In genomic region chr13:73216381-73216831, GRCh38 we compare ENCODE assay signal across 18 cellular contexts.
A peak's percentile ranks its signal among the peaks of the same experiment; 100 is the strongest.
DNase-seq lines count a peak whose midpoint lies in the region; TF ChIP-seq lines count a peak whose summit lies in the region.
"Had no signal": no experiment of that assay in that cellular context is flagged by ENCODE, and none has a peak within 500 bp of the region (broad histone marks: within the 10 kb centered on the region; RNA-seq: fewer than 3 reads in every experiment).

No MANE protein-coding gene starts in this region.

- intact Hi-C loops in spleen (cut with DNase I; ENCODE audit: low total_unique reads): no loop called here
- intact Hi-C loops in activated naive CD4-positive, alpha-beta T cell treated with anti-CD3 and anti-CD28 coated beads for 36 hours (cut with micrococcal nuclease): no loop called here

- H3K4me2 ChIP-seq in BLaER1: peak overlapping the region; percentile 35
- peak overlapping the region; percentile 35 for H3K4me2 ChIP-seq in skeletal muscle satellite cell (ENCODE audit: low read length)

- no peaks in the 10 kb centered on the region for H3K36me3 Mint-ChIP-seq in nephron progenitor cell (ENCODE audit: low read depth)
- H3K36me3 Mint-ChIP-seq in endothelial cell (ENCODE audit: low read depth, unreplicated experiment): no peaks in the 10 kb centered on the region
- H3K36me3 Mint-ChIP-seq in activated naive CD4-positive, alpha-beta T cell treated with anti-CD3 and anti-CD28 coated beads for 36 hours (ENCODE audit: low read depth): no peaks in the 10 kb centered on the region
- H3K36me3 Mint-ChIP-seq: activated naive CD4-positive, alpha-beta T cell treated with anti-CD3 and anti-CD28 coated beads, Interleukin-2, amount 10 ng/mL, durations not matched to agents 7 days and 5 days had no signal

- H3K4me1 Mint-ChIP-seq in nephron progenitor cell: no peaks in the 10 kb centered on the region
- H3K4me1 Mint-ChIP-seq in endothelial cell (ENCODE audit: unreplicated experiment): no peaks in the 10 kb centered on the region
- peaks cover 9% of the 10 kb centered on the region for H3K4me1 Mint-ChIP-seq in activated naive CD4-positive, alpha-beta T cell treated with anti-CD3 and anti-CD28 coated beads for 36 hours (ENCODE audit: low read depth)
- H3K4me1 Mint-ChIP-seq: B cell had no signal

- H3K4me3 ChIP-seq in BLaER1: no peak overlapping the region
- H3K4me3 ChIP-seq in fibroblast of mammary gland (ENCODE audit: control insufficient read depth, low read depth, low read length): no peak overlapping the region
- H3K4me3 ChIP-seq in skeletal muscle satellite cell (ENCODE audit: low read length): no peak overlapping the region
- H3K4me3 ChIP-seq in spleen: no peak overlapping the region

- DNase-seq in M059J (ENCODE audit: low read depth) (peak; percentile 55), fibroblast of mammary gland (ENCODE audit: low read depth) (peak; percentile 65), nephron progenitor cell (no peak), endothelial cell (ENCODE audit: low spot score) (no peak), spleen (no peak)
- DNase-seq in activated naive CD4-positive, alpha-beta T cell treated with anti-CD3 and anti-CD28 coated beads for 36 hours: no peak
- DNase-seq: activated CD4-positive, alpha-beta T cell treated with anti-CD3 and anti-CD28 coated beads for 48 hours; activated CD8-positive, alpha-beta memory T cell treated with anti-CD3 and anti-CD28 coated beads, Interleukin-2, amount 50 U/mL, for 4 hours; activated naive CD4-positive, alpha-beta T cell treated with anti-CD3 and anti-CD28 coated beads, Interleukin-2, amount 10 ng/mL, durations not matched to agents 7 days and 5 days; foreskin keratinocyte; left ventricle myocardium superior; NCI-H2029; NCI-H526 treated with DMSO at 0.1 percent for 48 hours; OCI-M1 had no signal

- TF ChIP-seq CTCF in fibroblast of mammary gland (conservative IDR thresholded peaks at IDR 0.05; ENCODE audit: control insufficient read depth, insufficient read depth, low read depth, low read length) (no peak), nephron progenitor cell (IDR thresholded peaks at IDR 0.05) (no peak), endothelial cell (IDR thresholded peaks at IDR 0.05; ENCODE audit: unreplicated experiment) (no peak), spleen (IDR thresholded peaks at IDR 0.05 in 8 of 11, conservative IDR thresholded peaks at IDR 0.05 in 3 of 11) (no peak)

- H3K27me3 Mint-ChIP-seq in nephron progenitor cell (ENCODE audit: low read depth, poor library complexity) (peaks cover 14% of the 10 kb centered on the region), endothelial cell (ENCODE audit: unreplicated experiment) (no peaks in the 10 kb centered on the region)
- no peaks in the 10 kb centered on the region for H3K27me3 Mint-ChIP-seq in activated naive CD4-positive, alpha-beta T cell treated with anti-CD3 and anti-CD28 coated beads for 36 hours (ENCODE audit: low read depth)
- H3K27me3 Mint-ChIP-seq: B cell had no signal

- H4K20me1 ChIP-seq in BLaER1: no peaks in the 10 kb centered on the region

- H3K27ac Mint-ChIP-seq in nephron progenitor cell (no peak overlapping the region), endothelial cell (ENCODE audit: unreplicated experiment) (no peak overlapping the region)
- H3K27ac Mint-ChIP-seq in activated naive CD4-positive, alpha-beta T cell treated with anti-CD3 and anti-CD28 coated beads for 36 hours: no peak overlapping the region
- H3K27ac Mint-ChIP-seq: activated naive CD4-positive, alpha-beta T cell treated with anti-CD3 and anti-CD28 coated beads, Interleukin-2, amount 10 ng/mL, durations not matched to agents 7 days and 5 days; B cell; stimulated activated naive CD8-positive, alpha-beta T cell treated with anti-CD3 and anti-CD28 coated beads, Interleukin-15, Interleukin-2, amounts not matched to agents 100 ng/mL and 50 ng/mL, for 24 hours had no signal

- CTCF ChIA-PET in activated naive CD4-positive, alpha-beta T cell treated with anti-CD3 and anti-CD28 coated beads for 36 hours (lab: Charles Lee): no interaction called here

- no peak overlapping the region for H3K27ac ChIP-seq in BLaER1
- no peak overlapping the region for H3K27ac ChIP-seq in spleen
- H3K27ac ChIP-seq: foreskin keratinocyte had no signal

- H3K27me3 ChIP-seq in BLaER1: no peaks in the 10 kb centered on the region
- no peaks in the 10 kb centered on the region for H3K27me3 ChIP-seq in skeletal muscle satellite cell (ENCODE audit: control insufficient read depth, insufficient read depth, low read length)
- H3K27me3 ChIP-seq in spleen (replicated peaks in 1 of 7): no peaks in the 10 kb centered on the region
- H3K27me3 ChIP-seq: foreskin keratinocyte had no signal

- H3K4me3 Mint-ChIP-seq in nephron progenitor cell: no peak overlapping the region
- no peak overlapping the region for H3K4me3 Mint-ChIP-seq in endothelial cell (ENCODE audit: unreplicated experiment)
- no peak overlapping the region for H3K4me3 Mint-ChIP-seq in activated naive CD4-positive, alpha-beta T cell treated with anti-CD3 and anti-CD28 coated beads for 36 hours
- H3K4me3 Mint-ChIP-seq: activated naive CD4-positive, alpha-beta T cell treated with anti-CD3 and anti-CD28 coated beads, Interleukin-2, amount 10 ng/mL, durations not matched to agents 7 days and 5 days; B cell; stimulated activated naive CD8-positive, alpha-beta T cell treated with anti-CD3 and anti-CD28 coated beads, Interleukin-15, Interleukin-2, amounts not matched to agents 100 ng/mL and 50 ng/mL, for 24 hours had no signal

- H3K36me3 ChIP-seq in BLaER1 (no peaks in the 10 kb centered on the region), skeletal muscle satellite cell (ENCODE audit: insufficient read depth, low read length) (no peaks in the 10 kb centered on the region), spleen (no peaks in the 10 kb centered on the region)

- H3K9ac ChIP-seq in BLaER1 (no peak overlapping the region), skeletal muscle satellite cell (ENCODE audit: low read depth, low read length) (peak overlapping the region; percentile 61)

- H3K4me1 ChIP-seq in BLaER1: peaks cover 31% of the 10 kb centered on the region
- H3K4me1 ChIP-seq in skeletal muscle satellite cell (ENCODE audit: control insufficient read depth, insufficient read depth, low read length): peaks cover 25% of the 10 kb centered on the region
- H3K4me1 ChIP-seq in spleen: no peaks in the 10 kb centered on the region
- H3K4me1 ChIP-seq: foreskin keratinocyte had no signal

- TF ChIP-seq POLR2A in spleen (IDR thresholded peaks at IDR 0.05): no peak

- WGBS in spleen, 5 donors: 70 to 84% (median 71%) methylated on average over 5 of the region's 5 CpGs

- H3K9me3 ChIP-seq in BLaER1: no peaks in the 10 kb centered on the region
- no peaks in the 10 kb centered on the region for H3K9me3 ChIP-seq in skeletal muscle satellite cell (replicated peaks; ENCODE audit: low read length)
- no peaks in the 10 kb centered on the region for H3K9me3 ChIP-seq in spleen

- H3K9me3 Mint-ChIP-seq in nephron progenitor cell (no peaks in the 10 kb centered on the region), endothelial cell (ENCODE audit: unreplicated experiment) (no peaks in the 10 kb centered on the region)
- no peaks in the 10 kb centered on the region for H3K9me3 Mint-ChIP-seq in activated naive CD4-positive, alpha-beta T cell treated with anti-CD3 and anti-CD28 coated beads for 36 hours
- H3K9me3 Mint-ChIP-seq: activated naive CD4-positive, alpha-beta T cell treated with anti-CD3 and anti-CD28 coated beads, Interleukin-2, amount 10 ng/mL, durations not matched to agents 7 days and 5 days; stimulated activated naive CD8-positive, alpha-beta T cell treated with anti-CD3 and anti-CD28 coated beads, Interleukin-15, Interleukin-2, amounts not matched to agents 100 ng/mL and 50 ng/mL, for 24 hours had no signal

Comparison
In these comparisons a context has a peak if more than half of its experiments do, and no peak if none do; other contexts are left out.
1. DNase-seq: peak in M059J (single experiment) and fibroblast of mammary gland (single experiment); none in nephron progenitor cell (single experiment), endothelial cell (single experiment), spleen (single experiment) and activated naive CD4-positive, alpha-beta T cell treated with anti-CD3 and anti-CD28 coated beads for 36 hours (single experiment).